ENCODE assay signal across 1 cellular context in the genomic region with DNA sequence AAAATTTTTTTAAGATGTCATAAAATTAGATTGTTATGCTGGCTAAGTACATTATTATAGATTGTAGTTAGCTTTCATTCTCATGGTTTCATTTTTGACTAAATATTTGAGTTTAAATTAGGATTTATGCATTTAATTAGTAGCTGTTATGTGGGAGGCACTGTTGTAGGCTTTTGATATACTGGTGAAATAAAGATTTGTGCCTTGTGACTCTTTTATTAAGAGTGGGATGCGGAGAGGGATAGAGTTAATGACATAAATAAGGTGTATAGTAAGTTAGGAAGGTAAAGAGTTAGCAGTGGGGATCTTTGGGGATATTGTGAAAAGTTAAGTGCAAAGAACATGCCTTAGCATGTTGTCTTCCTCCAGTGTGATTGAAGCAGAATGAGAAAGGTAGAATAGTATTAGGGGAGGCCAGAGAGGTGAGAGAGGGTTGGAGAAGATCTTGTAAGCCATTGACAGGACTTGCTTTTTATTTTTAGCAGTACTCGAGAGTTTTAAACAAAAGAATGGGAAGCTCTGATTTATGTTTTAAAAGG.
TF ChIP-seq lines count a peak whose summit lies in the region.

No MANE protein-coding gene starts in this region.

TF ChIP-seq in HepG2, 621 proteins besides CTCF, POLR2A, EP300 and RAD21 (continued from another document):
- TF ChIP-seq, protein P1, sequence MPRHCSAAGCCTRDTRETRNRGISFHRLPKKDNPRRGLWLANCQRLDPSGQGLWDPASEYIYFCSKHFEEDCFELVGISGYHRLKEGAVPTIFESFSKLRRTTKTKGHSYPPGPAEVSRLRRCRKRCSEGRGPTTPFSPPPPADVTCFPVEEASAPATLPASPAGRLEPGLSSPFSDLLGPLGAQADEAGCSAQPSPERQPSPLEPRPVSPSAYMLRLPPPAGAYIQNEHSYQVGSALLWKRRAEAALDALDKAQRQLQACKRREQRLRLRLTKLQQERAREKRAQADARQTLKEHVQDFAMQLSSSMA (CRISPR knock-in tag; IDR thresholded peaks at IDR 0.05), result no peak
